Comparison of ENCODE assay signal across 16 cellular contexts in the genomic region with DNA sequence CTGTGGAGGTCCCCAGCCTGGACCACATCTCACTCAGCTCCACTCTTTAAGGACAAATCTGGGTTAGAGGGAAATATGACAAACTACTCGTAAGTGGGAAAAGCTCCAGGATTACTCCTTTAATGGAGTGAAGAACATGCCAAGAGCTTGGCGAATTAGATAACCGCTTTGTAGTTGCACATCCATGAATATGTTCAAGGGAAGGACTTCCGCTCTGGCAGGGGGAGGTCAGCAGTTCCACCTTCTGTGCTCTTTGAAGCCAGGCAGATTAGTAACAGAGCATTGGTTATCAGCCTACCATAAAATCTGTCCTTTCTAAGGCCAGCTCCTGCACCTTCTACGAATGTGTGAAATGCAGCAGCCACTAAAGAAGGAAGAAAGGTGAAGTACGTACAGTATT.
DNase-seq lines count a peak whose midpoint lies in the region; ATAC-seq and TF ChIP-seq lines count a peak whose summit lies in the region.
"Had no signal": no experiment of that assay in that cellular context is flagged by ENCODE, and none has a peak within 500 bp of the region (broad histone marks: within the 10 kb centered on the region; RNA-seq: fewer than 3 reads in every experiment).

No MANE protein-coding gene starts in this region.

- H3K9me3 ChIP-seq in adrenal gland (replicated peaks in 1 of 3) (no peaks in the 10 kb centered on the region), muscle layer of colon (ENCODE audit: low read length) (no peaks in the 10 kb centered on the region), sigmoid colon (no peaks in the 10 kb centered on the region), osteoblast (ENCODE audit: low read depth, low read length) (peaks cover 5% of the 10 kb centered on the region)

- H3K4me1 Mint-ChIP-seq in Calu3 (ENCODE audit: low read depth, unreplicated experiment), result peaks cover 8% of the 10 kb centered on the region
- H3K4me1 Mint-ChIP-seq: B cell; CD8-positive, alpha-beta memory T cell; IgD-negative memory B cell had no signal

- 28 to 46% (median 40%) methylated on average over 6 of the region's 6 CpGs for WGBS in adrenal gland, 4 donors
- 86 to 93% methylated on average over 6 of the region's 6 CpGs for WGBS in sigmoid colon, 2 donors

- no TSS peak for BruUV-seq in Calu3 (replicated peaks; lab: Mats Ljungman, UMichigan)

- H3K79me2 ChIP-seq in osteoblast (ENCODE audit: insufficient read depth, low read length), result no peaks in the 10 kb centered on the region

- CTCF ChIA-PET in Calu3 (lab: Charles Lee), result no interaction called here

- no peak overlapping the region for H3K27ac Mint-ChIP-seq in Calu3 (ENCODE audit: unreplicated experiment)
- H3K27ac Mint-ChIP-seq: B cell; CD4-positive, CD25-positive, alpha-beta regulatory T cell; CD8-positive, alpha-beta memory T cell; IgD-negative memory B cell had no signal

- H3K4me1 ChIP-seq in adrenal gland (replicated peaks in 1 of 2) (peaks cover 4 to 15% of the 10 kb centered on the region in 2 donors), muscle layer of colon (ENCODE audit: insufficient read depth, low read length) (peaks cover 39% of the 10 kb centered on the region), sigmoid colon (peaks cover 0 to 40% (median 26%) of the 10 kb centered on the region in 4 donors), osteoblast (ENCODE audit: insufficient read depth, low read length) (no peaks in the 10 kb centered on the region)

- TF ChIP-seq POLR2A in adrenal gland (IDR thresholded peaks at IDR 0.05), result no peak
- no peak for TF ChIP-seq POLR2A in sigmoid colon (IDR thresholded peaks at IDR 0.05)

- no peaks in the 10 kb centered on the region for H3K27me3 Mint-ChIP-seq in Calu3 (ENCODE audit: unreplicated experiment)
- H3K27me3 Mint-ChIP-seq: IgD-negative memory B cell had no signal

- H3K36me3 Mint-ChIP-seq in Calu3 (ENCODE audit: insufficient read depth, unreplicated experiment), result peaks cover 23% of the 10 kb centered on the region
- H3K36me3 Mint-ChIP-seq: CD4-positive, CD25-positive, alpha-beta regulatory T cell; IgD-negative memory B cell had no signal

- TF ChIP-seq EP300 in sigmoid colon (IDR thresholded peaks at IDR 0.05), result no peak

- H3K27me3 ChIP-seq in adrenal gland (no peaks in the 10 kb centered on the region), dorsolateral prefrontal cortex (no peaks in the 10 kb centered on the region), muscle layer of colon (ENCODE audit: control insufficient read depth in 1 of 2, insufficient read depth in 2 of 2, low read length in 2 of 2) (no peaks in the 10 kb centered on the region), sigmoid colon (no peaks in the 10 kb centered on the region), osteoblast (ENCODE audit: insufficient read depth, low read length) (no peaks in the 10 kb centered on the region)

- no peak overlapping the region for H3K9ac ChIP-seq in muscle layer of colon (ENCODE audit: low read length)

- DNase-seq in adrenal gland (peak in 5 of 7 donors; percentile 46 to 73 (median 55)), dorsolateral prefrontal cortex (no peak), sigmoid colon (no peak), occipital lobe (lab: John Stamatoyannopoulos, UW) (no peak), Calu3 (no peak), osteoblast (ENCODE audit: insufficient read length, low spot score, missing footprints) (no peak)
- DNase-seq: C1 segment of cervical spinal cord; CD4-positive, CD25-positive, alpha-beta regulatory T cell; CD8-positive, alpha-beta memory T cell; COR-L47; H9 had no signal

- H3K36me3 ChIP-seq in adrenal gland (replicated peaks in 1 of 2) (peaks cover 0 to 5% of the 10 kb centered on the region in 2 donors), muscle layer of colon (ENCODE audit: insufficient read depth, low read length) (peaks cover 27% of the 10 kb centered on the region), sigmoid colon (peaks cover 0 to 52% (median 5%) of the 10 kb centered on the region in 4 donors), osteoblast (ENCODE audit: insufficient read depth, low read length) (no peaks in the 10 kb centered on the region)

- no peak overlapping the region for H2AFZ ChIP-seq in osteoblast (ENCODE audit: low read length)

- TF ChIP-seq CTCF in adrenal gland (IDR thresholded peaks at IDR 0.05) (no peak), dorsolateral prefrontal cortex (IDR thresholded peaks at IDR 0.05 in 54 of 56, conservative IDR thresholded peaks at IDR 0.05 in 2 of 56; ENCODE audit: low read depth in 1 of 56, partially characterized antibody in 56 of 56) (no peak), sigmoid colon (IDR thresholded peaks at IDR 0.05) (no peak), Calu3 (IDR thresholded peaks at IDR 0.05; ENCODE audit: unreplicated experiment) (no peak), osteoblast (IDR thresholded peaks at IDR 0.05; ENCODE audit: extremely low read depth, low read depth, low read length) (no peak)

- no peaks in the 10 kb centered on the region for H3K9me3 Mint-ChIP-seq in Calu3 (ENCODE audit: low read depth, unreplicated experiment)
- H3K9me3 Mint-ChIP-seq: H9 had no signal

- H3K27ac ChIP-seq in adrenal gland, result peak overlapping the region in 3 of 5 donors; percentile 14 to 66 (median 51)
- H3K27ac ChIP-seq in dorsolateral prefrontal cortex, result peak overlapping the region in 51 of 59 donors; percentile 12 to 92 (median 82)
- peak overlapping the region; percentile 32 for H3K27ac ChIP-seq in muscle layer of colon (ENCODE audit: low read depth, low read length)
- peak overlapping the region in 3 of 4 donors; percentile 14 to 65 (median 50) for H3K27ac ChIP-seq in sigmoid colon
- no peak overlapping the region for H3K27ac ChIP-seq in osteoblast (ENCODE audit: low read depth, low read length)

- no peaks in the 10 kb centered on the region for H4K20me1 ChIP-seq in osteoblast (ENCODE audit: insufficient read depth, low read length)

- no peak for ATAC-seq in GM21576 (IDR thresholded peaks at IDR 0.05; ENCODE audit: unreplicated experiment)
- ATAC-seq: HepG2 had no signal

- intact Hi-C loops in adrenal gland (cut with DNase I), result no loop called here
- intact Hi-C loops in dorsolateral prefrontal cortex (cut with DNase I), result no loop called here
- intact Hi-C loops in sigmoid colon (cut with DNase I), result loop anchor here (5.0 kb wide), 1 partner anchor 40 kb away; no protein-coding TSS in a partner anchor
- intact Hi-C loops in Calu3 (cut with micrococcal nuclease; ENCODE audit: unreplicated experiment), result no loop called here

- H3K4me2 ChIP-seq in osteoblast (ENCODE audit: insufficient read depth, low read length), result no peak overlapping the region

- H3K4me3 Mint-ChIP-seq in Calu3 (ENCODE audit: low read depth, unreplicated experiment), result no peak overlapping the region
- H3K4me3 Mint-ChIP-seq: B cell; CD4-positive, CD25-positive, alpha-beta regulatory T cell; CD8-positive, alpha-beta memory T cell; H9; IgD-negative memory B cell had no signal

- no peak overlapping the region for H3K4me3 ChIP-seq in adrenal gland
- H3K4me3 ChIP-seq in dorsolateral prefrontal cortex, result no peak overlapping the region
- no peak overlapping the region for H3K4me3 ChIP-seq in muscle layer of colon (ENCODE audit: low read depth in 1 of 2, low read length in 2 of 2)
- H3K4me3 ChIP-seq in sigmoid colon, result no peak overlapping the region
- no peak overlapping the region for H3K4me3 ChIP-seq in osteoblast (ENCODE audit: insufficient read depth, low read length)

Comparison
In these comparisons a context has a peak if more than half of its experiments do, and no peak if none do; other contexts are left out.
1. DNase-seq: peak in adrenal gland (5 of 7); none in dorsolateral prefrontal cortex (0 of 10), sigmoid colon (single experiment), occipital lobe (single experiment), Calu3 (single experiment) and osteoblast (single experiment).